14 cellular contexts compared by ENCODE assay signal in genomic region chr6:52176550-52176949, GRCh38. TPM values are rescaled to one million over a fixed set of nuclear protein-coding genes. Genes with fewer than 3 reads are reported as not detected.
DNase-seq lines count a peak whose midpoint lies in the region; ATAC-seq and TF ChIP-seq lines count a peak whose summit lies in the region.
"Had no signal": no experiment of that assay in that cellular context is flagged by ENCODE, and none has a peak within 500 bp of the region (broad histone marks: within the 10 kb centered on the region; RNA-seq: fewer than 3 reads in every experiment).

No MANE protein-coding gene starts in this region.

- peaks cover 23% of the 10 kb centered on the region for H3K4me1 Mint-ChIP-seq in activated T-cell treated with anti-CD3 and anti-CD28 coated beads, Interleukin-2, amount 50 U/mL, for 24 hours (ENCODE audit: low read depth)

- no peak overlapping the region for H2AFZ ChIP-seq in DND-41 (ENCODE audit: low read depth, low read length)

- H3K36me3 ChIP-seq in DND-41 (ENCODE audit: insufficient read depth, low read length): no peaks in the 10 kb centered on the region
- H3K36me3 ChIP-seq: breast epithelium had no signal

- no peaks in the 10 kb centered on the region for H4K20me1 ChIP-seq in DND-41 (ENCODE audit: insufficient read depth, low read length)

- no peaks in the 10 kb centered on the region for H3K27me3 ChIP-seq in DND-41 (ENCODE audit: insufficient read depth, low read length, poor library complexity)
- H3K27me3 ChIP-seq: breast epithelium had no signal

- no peaks in the 10 kb centered on the region for H3K79me2 ChIP-seq in DND-41 (ENCODE audit: insufficient read depth, low read length)

- peaks cover 4% of the 10 kb centered on the region; the same call in 1 of the 2 replicates for H3K4me1 ChIP-seq in DND-41 (ENCODE audit: insufficient read depth, low read length)
- H3K4me1 ChIP-seq: breast epithelium had no signal

- H3K36me3 Mint-ChIP-seq in activated T-cell treated with anti-CD3 and anti-CD28 coated beads, Interleukin-2, amount 50 U/mL, for 24 hours (ENCODE audit: low read depth): no peaks in the 10 kb centered on the region
- H3K36me3 Mint-ChIP-seq: CD4-positive, CD25-positive, alpha-beta regulatory T cell; naive thymus-derived CD8-positive, alpha-beta T cell had no signal

- H3K27me3 Mint-ChIP-seq in activated T-cell treated with anti-CD3 and anti-CD28 coated beads, Interleukin-2, amount 50 U/mL, for 24 hours: peaks cover 32% of the 10 kb centered on the region

- no peak overlapping the region for H3K9ac ChIP-seq in DND-41 (ENCODE audit: low read depth, low read length)

- DNase-seq in DND-41: peak; percentile 19
- DNase-seq in NCI-H510A treated with DMSO at 0.1 percent for 48 hours (lab: John Stamatoyannopoulos, UW): peak; percentile 99
- no peak for DNase-seq in KBM-7
- no peak for DNase-seq in activated T-cell treated with anti-CD3 and anti-CD28 coated beads, Interleukin-2, amount 50 U/mL, for 24 hours
- DNase-seq: CD4-positive, CD25-positive, alpha-beta regulatory T cell; NCI-H446 had no signal

- no peak overlapping the region for H3K27ac Mint-ChIP-seq in activated T-cell treated with anti-CD3 and anti-CD28 coated beads, Interleukin-2, amount 50 U/mL, for 24 hours
- H3K27ac Mint-ChIP-seq: CD4-positive, CD25-positive, alpha-beta regulatory T cell; naive thymus-derived CD8-positive, alpha-beta T cell had no signal

- no peak for TF ChIP-seq CTCF in DND-41 (IDR thresholded peaks at IDR 0.05; ENCODE audit: borderline replicate concordance, extremely low read depth, low read length, poor library complexity, severe bottlenecking)

- no peak overlapping the region for H3K27ac ChIP-seq in DND-41 (ENCODE audit: low read length)
- H3K27ac ChIP-seq: breast epithelium had no signal

- H3K4me3 ChIP-seq in DND-41 (ENCODE audit: low read depth in 1 of 2, low read length in 2 of 2): no peak overlapping the region
- H3K4me3 ChIP-seq: breast epithelium had no signal

- no peak overlapping the region for H3K4me3 Mint-ChIP-seq in activated T-cell treated with anti-CD3 and anti-CD28 coated beads, Interleukin-2, amount 50 U/mL, for 24 hours
- H3K4me3 Mint-ChIP-seq: CD4-positive, CD25-positive, alpha-beta regulatory T cell; naive thymus-derived CD8-positive, alpha-beta T cell had no signal

- in situ Hi-C loops in KBM-7 (cut with MboI; ENCODE audit: low pct_unique_long_range_greater_than_20kb, low sequenced_read_pairs): no loop called here

- H3K4me2 ChIP-seq in DND-41 (ENCODE audit: insufficient read depth, low read length): no peak overlapping the region

- H3K9me3 ChIP-seq in DND-41 (ENCODE audit: insufficient read depth, low read length, severe bottlenecking): no peaks in the 10 kb centered on the region
- H3K9me3 ChIP-seq: breast epithelium had no signal

- H3K9me3 Mint-ChIP-seq in activated T-cell treated with anti-CD3 and anti-CD28 coated beads, Interleukin-2, amount 50 U/mL, for 24 hours: no peaks in the 10 kb centered on the region
- H3K9me3 Mint-ChIP-seq: naive thymus-derived CD8-positive, alpha-beta T cell had no signal

- ATAC-seq in DND-41 (ENCODE audit: insufficient read depth, low read depth): peak; percentile 71
- peak; percentile 87 for ATAC-seq in GM19455 (IDR thresholded peaks at IDR 0.05; ENCODE audit: unreplicated experiment)
- ATAC-seq in HG03135 (IDR thresholded peaks at IDR 0.05; ENCODE audit: unreplicated experiment): peak; percentile 64
- ATAC-seq in GM21786 (IDR thresholded peaks at IDR 0.05; ENCODE audit: unreplicated experiment): no peak
- ATAC-seq in esophagus mucosa: no peak

RNA-seq across cellular contexts. Expression of gene IL17A, which starts 9.6 kb away (rescaled TPM):
- not detected for total RNA-seq in esophagus mucosa
- total RNA-seq: breast epithelium; CD4-positive, CD25-positive, alpha-beta regulatory T cell; glomerular endothelial cell; H1; naive thymus-derived CD8-positive, alpha-beta T cell had no signal

Comparison
In these comparisons a context has a peak if more than half of its experiments do, and no peak if none do; other contexts are left out.
1. ATAC-seq: peak in DND-41 (single experiment), GM19455 (single experiment) and HG03135 (single experiment); none in GM21786 (single experiment) and esophagus mucosa (single experiment).
2. DNase-seq: peak in DND-41 (single experiment) and NCI-H510A treated with DMSO at 0.1 percent for 48 hours (single experiment); none in KBM-7 (single experiment) and activated T-cell treated with anti-CD3 and anti-CD28 coated beads, Interleukin-2, amount 50 U/mL, for 24 hours (single experiment).